ENCODE assay signal across 10 cellular contexts in genomic region chr3:76024640-76025039, GRCh38.
DNase-seq lines count a peak whose midpoint lies in the region; ATAC-seq, FAIRE-seq and TF ChIP-seq lines count a peak whose summit lies in the region.
"Had no signal": no experiment of that assay in that cellular context is flagged by ENCODE, and none has a peak within 500 bp of the region (broad histone marks: within the 10 kb centered on the region; RNA-seq: fewer than 3 reads in every experiment).

No MANE protein-coding gene starts in this region.

- no peak overlapping the region for H3K27ac Mint-ChIP-seq in WTC11
- H3K27ac Mint-ChIP-seq: activated naive CD8-positive, alpha-beta T cell treated with anti-CD3 and anti-CD28 coated beads for 36 hours had no signal

- DNase-seq in COLO829 (ENCODE audit: low spot score) (peak; percentile 47), WTC11 (ENCODE audit: low spot score) (no peak), left kidney (ENCODE audit: low read depth, low spot score) (peak; percentile 41), colonic mucosa (no peak), GM12891 (ENCODE audit: insufficient read length, low spot score) (no peak)
- DNase-seq in NK-92 treated with Interleukin-12 subunit alpha and Interleukin-12 subunit beta, amount 100 ng/mL, for 24 hours (lab: John Stamatoyannopoulos, UW), result no peak
- DNase-seq: activated naive CD8-positive, alpha-beta T cell treated with anti-CD3 and anti-CD28 coated beads for 36 hours; left cardiac atrium had no signal

- TF ChIP-seq CTCF in WTC11 (IDR thresholded peaks at IDR 0.05) (0 out of 2 replicates have a peak, but pooled peaks have one; percentile 29), colonic mucosa (IDR thresholded peaks at IDR 0.05) (no peak)

- CTCF ChIA-PET in WTC11 (lab: Charles Lee), result interaction anchor here (0.7 to 2.9 kb wide), 4 partner anchors 20 to 301 kb away, joined by 3 to 25 read pairs (median 3); no protein-coding TSS in a partner anchor

- ATAC-seq in WTC11 (peak; percentile 80), GM18907 (IDR thresholded peaks at IDR 0.05; ENCODE audit: unreplicated experiment) (no peak)
- ATAC-seq: left cardiac atrium had no signal

- no peaks in the 10 kb centered on the region for H3K9me3 ChIP-seq in HUES6 (ENCODE audit: control insufficient read depth, insufficient read depth, low read depth, low read length)
- H3K9me3 ChIP-seq in colonic mucosa, result no peaks in the 10 kb centered on the region

- H3K4me1 Mint-ChIP-seq in WTC11, result peaks cover 26% of the 10 kb centered on the region
- H3K4me1 Mint-ChIP-seq: activated naive CD8-positive, alpha-beta T cell treated with anti-CD3 and anti-CD28 coated beads for 36 hours had no signal

- peaks cover 6% of the 10 kb centered on the region for H3K9me3 Mint-ChIP-seq in WTC11

- no peak overlapping the region for H3K9ac ChIP-seq in HUES6 (ENCODE audit: low read length)
- H3K9ac ChIP-seq in colonic mucosa (ENCODE audit: low read depth in 2 of 2, low read length in 2 of 2), result no peak overlapping the region

- POLR2A ChIA-PET in WTC11 (lab: Charles Lee), result no interaction called here

- H3K27me3 ChIP-seq in HUES6 (ENCODE audit: control insufficient read depth, insufficient read depth, low read length) (no peaks in the 10 kb centered on the region), colonic mucosa (no peaks in the 10 kb centered on the region)

- no peak overlapping the region for H3K4me3 Mint-ChIP-seq in WTC11
- H3K4me3 Mint-ChIP-seq: activated naive CD8-positive, alpha-beta T cell treated with anti-CD3 and anti-CD28 coated beads for 36 hours had no signal

- intact Hi-C loops in colonic mucosa (cut with DNase I), result no loop called here

- H3K4me1 ChIP-seq in HUES6 (ENCODE audit: control insufficient read depth, insufficient read depth, low read length) (peaks cover 6% of the 10 kb centered on the region), colonic mucosa (no peaks in the 10 kb centered on the region)

- H3K27ac ChIP-seq in HUES6 (ENCODE audit: low read depth, low read length), result peak overlapping the region; percentile 34; the same call in 1 of the 2 replicates
- no peak overlapping the region for H3K27ac ChIP-seq in colonic mucosa

- peaks cover 13% of the 10 kb centered on the region for H3K36me3 Mint-ChIP-seq in WTC11
- H3K36me3 Mint-ChIP-seq: activated naive CD8-positive, alpha-beta T cell treated with anti-CD3 and anti-CD28 coated beads for 36 hours had no signal

- no peaks in the 10 kb centered on the region for H3K36me3 ChIP-seq in HUES6 (ENCODE audit: control insufficient read depth, insufficient read depth, low read length)
- no peaks in the 10 kb centered on the region for H3K36me3 ChIP-seq in colonic mucosa

- no peak for TF ChIP-seq POLR2A in GM12891 (IDR thresholded peaks at IDR 0.05; ENCODE audit: low read depth, low read length)

- H3K27me3 Mint-ChIP-seq in WTC11 (ENCODE audit: low read depth), result no peaks in the 10 kb centered on the region
- H3K27me3 Mint-ChIP-seq: activated naive CD8-positive, alpha-beta T cell treated with anti-CD3 and anti-CD28 coated beads for 36 hours had no signal

- H3K4me3 ChIP-seq in HUES6 (ENCODE audit: low read depth, low read length) (no peak overlapping the region), colonic mucosa (no peak overlapping the region)

- FAIRE-seq in GM12891 (lab: Jason Lieb, UNC), result no peak

TF ChIP-seq in WTC11, 78 proteins besides CTCF, POLR2A, EP300 and RAD21:
- no peak for TF ChIP-seq ELF4 (CRISPR knock-in tag; IDR thresholded peaks at IDR 0.05; ENCODE audit: low read depth)
- no peak for TF ChIP-seq CREB1 (CRISPR knock-in tag; IDR thresholded peaks at IDR 0.05)
- no peak for TF ChIP-seq TCF7 (CRISPR knock-in tag; IDR thresholded peaks at IDR 0.05; ENCODE audit: low read depth)
- TF ChIP-seq NR2C2 (CRISPR knock-in tag; IDR thresholded peaks at IDR 0.05), result no peak
- TF ChIP-seq SMAD4 (CRISPR knock-in tag; IDR thresholded peaks at IDR 0.05), result no peak
- TF ChIP-seq SMAD3 (CRISPR knock-in tag; IDR thresholded peaks at IDR 0.05; ENCODE audit: borderline replicate concordance), result no peak
- no peak for TF ChIP-seq IRF1 (CRISPR knock-in tag; IDR thresholded peaks at IDR 0.05)
- TF ChIP-seq SP1 (CRISPR knock-in tag; conservative IDR thresholded peaks at IDR 0.05), result no peak
- TF ChIP-seq PREB (CRISPR knock-in tag; IDR thresholded peaks at IDR 0.05; ENCODE audit: borderline replicate concordance), result no peak
- TF ChIP-seq ZMAT4 (CRISPR knock-in tag; IDR thresholded peaks at IDR 0.05), result no peak
TF ChIP-seq in WTC11: peak in this region for 0.

TF ChIP-seq in GM12891, 5 proteins besides CTCF, POLR2A, EP300 and RAD21:
- TF ChIP-seq POU2F2 (IDR thresholded peaks at IDR 0.05; ENCODE audit: low read depth, low read length), result no peak
- no peak for TF ChIP-seq SPI1 (IDR thresholded peaks at IDR 0.05; ENCODE audit: low read depth, low read length)
- no peak for TF ChIP-seq PAX5 (IDR thresholded peaks at IDR 0.05; ENCODE audit: insufficient read depth, low read length, severe bottlenecking)
- TF ChIP-seq POLR2AphosphoS5 (IDR thresholded peaks at IDR 0.05; ENCODE audit: low read depth, low read length), result no peak
- no peak for TF ChIP-seq TAF1 (IDR thresholded peaks at IDR 0.05; ENCODE audit: low read depth, low read length)

Comparison
In these comparisons a context has a peak if more than half of its experiments do, and no peak if none do; other contexts are left out.
1. DNase-seq: peak in COLO829 (single experiment) and left kidney (single experiment); none in WTC11 (single experiment), colonic mucosa (single experiment), GM12891 (single experiment) and NK-92 treated with Interleukin-12 subunit alpha and Interleukin-12 subunit beta, amount 100 ng/mL, for 24 hours (single experiment).